Comparison of ENCODE assay signal across 8 cellular contexts in genomic region chr11:1570896-1571759, GRCh38. TPM values are rescaled to one million over a fixed set of nuclear protein-coding genes. Genes with fewer than 3 reads are reported as not detected.
A peak's percentile ranks its signal among the peaks of the same experiment; 100 is the strongest.
DNase-seq lines count a peak whose midpoint lies in the region; ATAC-seq and TF ChIP-seq lines count a peak whose summit lies in the region.

No MANE protein-coding gene starts in this region.

- no peak overlapping the region for H3K9ac ChIP-seq in mammary epithelial cell (ENCODE audit: insufficient read depth, low read length)

- H3K36me3 ChIP-seq in mammary epithelial cell (ENCODE audit: insufficient read depth, low read length) (no peaks in the 10 kb centered on the region), mesodermal cell (ENCODE audit: control insufficient read depth, insufficient read depth, low read length) (no peaks in the 10 kb centered on the region), vagina (no peaks in the 10 kb centered on the region)

- no peak overlapping the region for H2AFZ ChIP-seq in mammary epithelial cell (ENCODE audit: low read depth, low read length)

- H3K27ac ChIP-seq in mammary epithelial cell (ENCODE audit: insufficient read depth, low read depth, low read length) (no peak overlapping the region), mesodermal cell (ENCODE audit: low read depth, low read length, severe bottlenecking) (no peak overlapping the region), vagina (peak overlapping the region; percentile 76)

- no peaks in the 10 kb centered on the region for H3K9me3 ChIP-seq in mammary epithelial cell (replicated peaks; ENCODE audit: insufficient read depth, low read length)
- H3K9me3 ChIP-seq in mesodermal cell (ENCODE audit: control insufficient read depth, low read length), result no peaks in the 10 kb centered on the region
- no peaks in the 10 kb centered on the region for H3K9me3 ChIP-seq in vagina

- intact Hi-C loops in mammary epithelial cell (cut with micrococcal nuclease) (loop anchor here (5.0 kb wide), 3 partner anchors 34 to 264 kb away; partner anchors contain the start of gene TOLLIP), vagina (cut with DNase I) (loop anchor here (5.0 to 10.0 kb wide), 2 partner anchors 234 to 366 kb away; no protein-coding TSS in a partner anchor)

- in situ Hi-C loops in mammary epithelial cell (cut with MboI; ENCODE audit: low sequenced_read_pairs in 2 of 2), result no loop called here

- peak overlapping the region; percentile 74 for H3K4me2 ChIP-seq in mammary epithelial cell (ENCODE audit: insufficient read depth, low read depth, low read length)

- no peak for TF ChIP-seq CTCF in mammary epithelial cell (conservative IDR thresholded peaks at IDR 0.05 in 1 of 2, IDR thresholded peaks at IDR 0.05 in 1 of 2; ENCODE audit: extremely low read depth in 1 of 2, insufficient read depth in 1 of 2, low read depth in 1 of 2, low read length in 2 of 2)
- TF ChIP-seq CTCF in vagina (IDR thresholded peaks at IDR 0.05), result no peak

- peak; percentile 28 for DNase-seq in stimulated activated CD4-positive, alpha-beta T cell treated with anti-CD3 and anti-CD28 coated beads, Interleukin-4, amount 100 ng/mL, for 1 hour
- no peak for DNase-seq in stimulated activated CD4-positive, alpha-beta T cell treated with anti-CD3 and anti-CD28 coated beads, Interleukin-4, amount 100 ng/mL, for 24 hours
- DNase-seq in mammary epithelial cell (no peak), vagina (ENCODE audit: extremely low spot score in 2 of 2) (peak in 1 of 2 donors; percentile 72), NCI-H2171 (lab: John Stamatoyannopoulos, UW) (no peak), DMS 273 treated with DMSO at 0.1 percent for 48 hours (lab: John Stamatoyannopoulos, UW) (no peak)

- dilution Hi-C loops in mammary epithelial cell (cut with HindIII; ENCODE audit: low sequenced_read_pairs), result no loop called here

- CTCF ChIA-PET in mammary epithelial cell (lab: Charles Lee; ENCODE audit: low non-redundant PET), result no interaction called here

- peaks cover 3% of the 10 kb centered on the region for H4K20me1 ChIP-seq in mammary epithelial cell (ENCODE audit: insufficient read depth, low read length)

- H3K4me1 ChIP-seq in mammary epithelial cell (ENCODE audit: insufficient read depth, low read length) (peaks cover 10% of the 10 kb centered on the region), mesodermal cell (ENCODE audit: control insufficient read depth, insufficient read depth, low read length, poor library complexity, severe bottlenecking) (peaks cover 11% of the 10 kb centered on the region), vagina (peaks cover 41% of the 10 kb centered on the region)

- WGBS in mammary epithelial cell (ENCODE audit: low coverage, missing lambda C conversion rate), result no CpG with 5 or more reads among the region's 58 CpGs
- 5 to 6% methylated on average over 23 to 32 of the region's 58 CpGs for WGBS in mesodermal cell (ENCODE audit: insufficient coverage in 2 of 2), 2 experiments

- TF ChIP-seq POLR2A in vagina (IDR thresholded peaks at IDR 0.05), result no peak

- no peaks in the 10 kb centered on the region for H3K79me2 ChIP-seq in mammary epithelial cell (ENCODE audit: insufficient read depth, low read length)

- H3K4me3 ChIP-seq in mammary epithelial cell (replicated peaks in 1 of 3; ENCODE audit: insufficient read depth in 1 of 3, low read depth in 2 of 3, low read length in 3 of 3) (peak overlapping the region in 1 of 3 experiments; percentile 25), mesodermal cell (ENCODE audit: extremely low read depth, insufficient read depth, low read length, poor library complexity, severe bottlenecking) (peak overlapping the region; percentile 63), vagina (peak overlapping the region; percentile 50 to 75)

- no peak for ATAC-seq in GM18520 (IDR thresholded peaks at IDR 0.05; ENCODE audit: unreplicated experiment)

- BruUV-seq in mammary epithelial cell (replicated peaks; lab: Mats Ljungman, UMichigan), result no TSS peak

- peaks cover 8% of the 10 kb centered on the region for H3K27me3 ChIP-seq in mammary epithelial cell (ENCODE audit: insufficient read depth, low read length)
- no peaks in the 10 kb centered on the region for H3K27me3 ChIP-seq in vagina

RNA-seq across cellular contexts. Expression of gene DUSP8, which starts 0.9 kb away (rescaled TPM):
- total RNA-seq in mammary epithelial cell (1 to 10 TPM; 1.2 to 1.4 TPM), vagina (2.9 TPM)
- 0.33 TPM for polyA plus RNA-seq in mammary epithelial cell
- not detected for polyA minus RNA-seq in mammary epithelial cell
- 13.0 TPM for polyA plus RNA-seq in mesodermal cell (2013, experiment 1 of 2)
- polyA plus RNA-seq in mesodermal cell (2013, experiment 2 of 2), result 8.7 TPM

RNA-seq across cellular contexts. Expression of gene KRTAP5-1, which starts 14.0 kb away (rescaled TPM):
- total RNA-seq in mammary epithelial cell, result not detected
- not detected for polyA plus RNA-seq in mammary epithelial cell
- not detected for polyA minus RNA-seq in mammary epithelial cell
- not detected for polyA plus RNA-seq in mesodermal cell (2013, experiment 1 of 2)
- not detected for polyA plus RNA-seq in mesodermal cell (2013, experiment 2 of 2)
- total RNA-seq in vagina, result not detected

RNA-seq across cellular contexts. Expression of gene KRTAP5-2, which starts 27.0 kb away (rescaled TPM):
- not detected for total RNA-seq in mammary epithelial cell
- polyA plus RNA-seq in mammary epithelial cell, result not detected
- polyA minus RNA-seq in mammary epithelial cell, result not detected
- not detected for polyA plus RNA-seq in mesodermal cell (2013, experiment 1 of 2)
- not detected for polyA plus RNA-seq in mesodermal cell (2013, experiment 2 of 2)
- total RNA-seq in vagina, result not detected

RNA-seq across cellular contexts. Expression of gene KRTAP5-3, which starts 37.1 kb away (rescaled TPM):
- total RNA-seq in mammary epithelial cell (not detected), vagina (not detected)
- polyA plus RNA-seq in mammary epithelial cell, result not detected
- not detected for polyA minus RNA-seq in mammary epithelial cell
- not detected for polyA plus RNA-seq in mesodermal cell (2013, experiment 1 of 2)
- polyA plus RNA-seq in mesodermal cell (2013, experiment 2 of 2), result not detected

RNA-seq across cellular contexts. Expression of gene KRTAP5-4, which starts 50.8 kb away (rescaled TPM):
- not detected for total RNA-seq in mammary epithelial cell
- polyA plus RNA-seq in mammary epithelial cell, result not detected
- not detected for polyA minus RNA-seq in mammary epithelial cell
- not detected for polyA plus RNA-seq in mesodermal cell (2013, experiment 1 of 2)
- polyA plus RNA-seq in mesodermal cell (2013, experiment 2 of 2), result not detected
- not detected for total RNA-seq in vagina
